Comparison of ENCODE assay signal across 21 cellular contexts in the genomic region with DNA sequence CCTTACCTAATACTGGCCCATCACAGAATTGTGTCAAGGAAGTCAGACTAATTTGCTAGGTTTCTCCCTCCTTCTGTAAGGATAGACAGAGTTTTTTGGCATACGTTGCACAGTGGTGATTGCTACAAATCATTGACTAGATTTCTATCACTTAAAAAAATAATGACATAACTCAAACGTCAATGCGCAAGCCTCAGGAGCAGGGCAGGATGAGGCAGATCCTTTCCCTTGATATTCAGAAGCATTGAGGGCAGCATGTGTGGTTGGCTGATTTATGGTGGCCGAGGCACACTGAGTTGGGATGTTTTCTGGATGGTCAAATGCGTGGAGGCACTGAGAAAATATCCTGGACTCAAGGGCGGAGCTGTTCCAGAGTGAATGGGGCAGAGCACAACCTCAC. TPM values are rescaled to one million over a fixed set of nuclear protein-coding genes. Genes with fewer than 3 reads are reported as not detected.
"Had no signal": no experiment of that assay in that cellular context is flagged by ENCODE, and none has a peak within 500 bp of the region (broad histone marks: within the 10 kb centered on the region; RNA-seq: fewer than 3 reads in every experiment).

No MANE protein-coding gene starts in this region.

- H3K4me1 ChIP-seq: lower lobe of right lung, upper lobe of right lung had no signal

- H3K9ac ChIP-seq: neural progenitor cell had no signal

- FAIRE-seq: bronchial epithelial cell, endometrium had no signal

- H3K9me3 Mint-ChIP-seq: activated naive CD4-positive, alpha-beta T cell treated with anti-CD3 and anti-CD28 coated beads for 36 hours; activated naive CD8-positive, alpha-beta T cell treated with anti-CD3 and anti-CD28 coated beads, Interleukin-2, amount 50 U/mL, for 24 hours; activated T-helper 17 cell treated with anti-CD3 and anti-CD28 coated beads, Interleukin-2, amount 50 U/mL, for 72 hours; stimulated activated naive CD8-positive, alpha-beta T cell treated with anti-CD3 and anti-CD28 coated beads, Interleukin-15, amount 100 ng/mL, for 72 hours; T-helper 1 cell treated with Interleukin-12 subunit alpha and Interleukin-12 subunit beta and Interleukin-4 antibody, amounts not matched to agents 30 μg/mL and 1 μg/mL, for 36 hours had no signal

- H3K4me3 Mint-ChIP-seq: activated naive CD4-positive, alpha-beta T cell treated with anti-CD3 and anti-CD28 coated beads for 36 hours; activated naive CD8-positive, alpha-beta T cell treated with anti-CD3 and anti-CD28 coated beads, Interleukin-2, amount 50 U/mL, for 24 hours; activated T-helper 17 cell treated with anti-CD3 and anti-CD28 coated beads, Interleukin-2, amount 50 U/mL, for 72 hours; naive B cell; neural progenitor cell; stimulated activated naive CD8-positive, alpha-beta T cell treated with anti-CD3 and anti-CD28 coated beads, Interleukin-15, amount 100 ng/mL, for 72 hours; T-helper 1 cell treated with Interleukin-12 subunit alpha and Interleukin-12 subunit beta and Interleukin-4 antibody, amounts not matched to agents 30 μg/mL and 1 μg/mL, for 36 hours had no signal

- DNase-seq: activated CD4-positive, alpha-beta T cell treated with anti-CD3 and anti-CD28 coated beads, Interleukin-2, amount 50 U/mL, for 48 hours; activated naive CD4-positive, alpha-beta T cell treated with anti-CD3 and anti-CD28 coated beads for 36 hours; activated naive CD8-positive, alpha-beta T cell treated with anti-CD3 and anti-CD28 coated beads, Interleukin-2, amount 50 U/mL, for 24 hours; dorsolateral prefrontal cortex; glutamatergic neuron; lower lobe of right lung; midbrain; naive B cell; ovary; sigmoid colon; spleen; stimulated activated naive CD8-positive, alpha-beta T cell treated with anti-CD3 and anti-CD28 coated beads, Interleukin-15, amount 100 ng/mL, for 72 hours; upper lobe of right lung; WERI-Rb-1 had no signal

- H3K4me3 ChIP-seq: ascending aorta, dorsolateral prefrontal cortex, esophagus muscularis mucosa, lower lobe of right lung, neural progenitor cell, ovary, sigmoid colon, spleen, upper lobe of right lung had no signal

- H2AFZ ChIP-seq: neural progenitor cell had no signal

- H3K36me3 ChIP-seq: ascending aorta, esophagus muscularis mucosa, lower lobe of right lung, neural progenitor cell, ovary, sigmoid colon, spleen, upper lobe of right lung, WERI-Rb-1 had no signal

- ATAC-seq: activated naive CD8-positive, alpha-beta T cell treated with anti-CD3 and anti-CD28 coated beads, Interleukin-2, amount 50 U/mL, for 24 hours; activated T-helper 17 cell treated with anti-CD3 and anti-CD28 coated beads, Interleukin-2, amount 50 U/mL, for 72 hours; lower lobe of right lung; stimulated activated naive CD8-positive, alpha-beta T cell treated with anti-CD3 and anti-CD28 coated beads, Interleukin-15, amount 100 ng/mL, for 72 hours; upper lobe of right lung had no signal

- H3K27ac ChIP-seq: dorsolateral prefrontal cortex, esophagus muscularis mucosa, lower lobe of right lung, neural progenitor cell, ovary, sigmoid colon, spleen, upper lobe of right lung, WERI-Rb-1 had no signal

- H3K9me3 ChIP-seq: ascending aorta, esophagus muscularis mucosa, lower lobe of right lung, ovary, sigmoid colon, spleen, upper lobe of right lung had no signal

- H3K4me1 Mint-ChIP-seq: activated naive CD8-positive, alpha-beta T cell treated with anti-CD3 and anti-CD28 coated beads, Interleukin-2, amount 50 U/mL, for 24 hours; activated T-helper 17 cell treated with anti-CD3 and anti-CD28 coated beads, Interleukin-2, amount 50 U/mL, for 72 hours; naive B cell; stimulated activated naive CD8-positive, alpha-beta T cell treated with anti-CD3 and anti-CD28 coated beads, Interleukin-15, amount 100 ng/mL, for 72 hours had no signal

- H3K4me2 ChIP-seq: neural progenitor cell had no signal

- H3K27me3 ChIP-seq: ascending aorta, esophagus muscularis mucosa, neural progenitor cell, ovary, sigmoid colon, upper lobe of right lung had no signal

- H3K36me3 Mint-ChIP-seq: naive B cell, neural progenitor cell had no signal

- H3K27ac Mint-ChIP-seq: activated naive CD4-positive, alpha-beta T cell treated with anti-CD3 and anti-CD28 coated beads for 36 hours; activated naive CD8-positive, alpha-beta T cell treated with anti-CD3 and anti-CD28 coated beads, Interleukin-2, amount 50 U/mL, for 24 hours; activated T-helper 17 cell treated with anti-CD3 and anti-CD28 coated beads, Interleukin-2, amount 50 U/mL, for 72 hours; naive B cell; neural progenitor cell; stimulated activated naive CD8-positive, alpha-beta T cell treated with anti-CD3 and anti-CD28 coated beads, Interleukin-15, amount 100 ng/mL, for 72 hours; T-helper 1 cell treated with Interleukin-12 subunit alpha and Interleukin-12 subunit beta and Interleukin-4 antibody, amounts not matched to agents 30 μg/mL and 1 μg/mL, for 36 hours had no signal

RNA-seq across cellular contexts. Expression of a gene that starts 14.4 kb away (rescaled TPM):
- total RNA-seq: activated naive CD4-positive, alpha-beta T cell treated with anti-CD3 and anti-CD28 coated beads for 36 hours had no signal
